In genomic region chr1:1943834-1944570, GRCh38 we compare ENCODE assay signal across 2 cellular contexts.
TF ChIP-seq lines count a peak whose summit lies in the region.

No MANE protein-coding gene starts in this region.

TF ChIP-seq in WTC11, 78 proteins besides CTCF, POLR2A, EP300 and RAD21 (continues in another document):
- TF ChIP-seq OVOL2 (CRISPR knock-in tag; IDR thresholded peaks at IDR 0.05; ENCODE audit: borderline replicate concordance) (no peak), MLX (CRISPR knock-in tag; IDR thresholded peaks at IDR 0.05) (no peak; the same call in 1 of the 2 replicates), ZNF317 (CRISPR knock-in tag; IDR thresholded peaks at IDR 0.05; ENCODE audit: borderline replicate concordance, low read depth) (no peak), ETV6 (CRISPR knock-in tag; IDR thresholded peaks at IDR 0.05) (0 out of 2 replicates have a peak, but pooled peaks have one; percentile 60), ATF6 (CRISPR knock-in tag; IDR thresholded peaks at IDR 0.05) (no peak), IRF2 (CRISPR knock-in tag; IDR thresholded peaks at IDR 0.05; ENCODE audit: borderline replicate concordance, low read depth) (no peak), ZNF532 (CRISPR knock-in tag; IDR thresholded peaks at IDR 0.05; ENCODE audit: borderline replicate concordance) (no peak), FOXP4 (CRISPR knock-in tag; IDR thresholded peaks at IDR 0.05) (peak; percentile 49; the same call in 1 of the 2 replicates), HMGXB4 (CRISPR knock-in tag; IDR thresholded peaks at IDR 0.05) (peak; percentile 94; the same call in 1 of the 2 replicates), E2F5 (CRISPR knock-in tag; IDR thresholded peaks at IDR 0.05) (0 out of 2 replicates have a peak, but pooled peaks have one; percentile 48), SP1 (CRISPR knock-in tag; conservative IDR thresholded peaks at IDR 0.05) (peak; percentile 40; the same call in 1 of the 2 replicates), NR2C2 (CRISPR knock-in tag; IDR thresholded peaks at IDR 0.05) (no peak)

TF ChIP-seq in HepG2, 621 proteins besides CTCF, POLR2A, EP300 and RAD21 (continues in another document):
- TF ChIP-seq CCAR2 (optimal IDR thresholded peaks at IDR 0.05; ENCODE audit: low read depth, low read length) (no peak), FLYWCH1 (CRISPR knock-in tag; IDR thresholded peaks at IDR 0.05) (no peak), ZNF282 (IDR thresholded peaks at IDR 0.05; ENCODE audit: partially characterized antibody) (no peak), PHF8 (CRISPR knock-in tag; IDR thresholded peaks at IDR 0.05) (peak; percentile 69), SP1 (IDR thresholded peaks at IDR 0.05) (no peak), SP1 (CRISPR knock-in tag; IDR thresholded peaks at IDR 0.05) (peak; percentile 70), ZNF350 (CRISPR knock-in tag; IDR thresholded peaks at IDR 0.05; ENCODE audit: borderline replicate concordance, low read depth) (no peak), MATR3 (CRISPR knock-in tag; IDR thresholded peaks at IDR 0.05) (no peak), NAIF1 (CRISPR knock-in tag; IDR thresholded peaks at IDR 0.05; ENCODE audit: borderline replicate concordance) (no peak), ZNF263 (CRISPR knock-in tag; IDR thresholded peaks at IDR 0.05) (no peak), ZKSCAN8 (CRISPR knock-in tag; IDR thresholded peaks at IDR 0.05; ENCODE audit: borderline replicate concordance) (0 out of 2 replicates have a peak, but pooled peaks have one; percentile 18), MED8 (CRISPR knock-in tag; IDR thresholded peaks at IDR 0.05; ENCODE audit: insufficient replicate concordance) (peak; percentile 52), MLXIP (CRISPR knock-in tag; IDR thresholded peaks at IDR 0.05; ENCODE audit: borderline replicate concordance) (no peak), JDP2 (CRISPR knock-in tag; IDR thresholded peaks at IDR 0.05; ENCODE audit: borderline replicate concordance) (no peak), ZNF446 (CRISPR knock-in tag; IDR thresholded peaks at IDR 0.05) (no peak), MEF2D (CRISPR knock-in tag; IDR thresholded peaks at IDR 0.05) (peak; percentile 70; the same call in 1 of the 2 replicates), ZNF644 (CRISPR knock-in tag; IDR thresholded peaks at IDR 0.05; ENCODE audit: low read depth) (no peak), MTF1 (CRISPR knock-in tag; IDR thresholded peaks at IDR 0.05) (no peak), SRY (CRISPR knock-in tag; IDR thresholded peaks at IDR 0.05) (peak; percentile 56), BRCA1 (CRISPR knock-in tag; IDR thresholded peaks at IDR 0.05) (no peak), ZNF12 (CRISPR knock-in tag; IDR thresholded peaks at IDR 0.05) (no peak; the same call in 1 of the 2 replicates), ZMYM3 (CRISPR knock-in tag; IDR thresholded peaks at IDR 0.05) (peak; percentile 68; the same call in 1 of the 2 replicates), ZNF326 (CRISPR knock-in tag; IDR thresholded peaks at IDR 0.05; ENCODE audit: borderline replicate concordance) (0 out of 2 replicates have a peak, but pooled peaks have one; percentile 46), NONO (IDR thresholded peaks at IDR 0.05) (no peak), NONO (CRISPR knock-in tag; conservative IDR thresholded peaks at IDR 0.05) (peak; percentile 76), PBX3 (CRISPR knock-in tag; IDR thresholded peaks at IDR 0.05; ENCODE audit: borderline replicate concordance) (no peak), ZFP1 (CRISPR knock-in tag; IDR thresholded peaks at IDR 0.05) (no peak), SIN3A (IDR thresholded peaks at IDR 0.05; ENCODE audit: borderline replicate concordance, low read depth, low read length) (peak; percentile 40; the same call in 1 of the 2 replicates), FOXP1 (IDR thresholded peaks at IDR 0.05) (no peak), FOXP1 (CRISPR knock-in tag; IDR thresholded peaks at IDR 0.05) (0 out of 2 replicates have a peak, but pooled peaks have one; percentile 13), ZNF563 (CRISPR knock-in tag; IDR thresholded peaks at IDR 0.05) (peak; percentile 18; the same call in 1 of the 2 replicates), RARA (CRISPR knock-in tag; IDR thresholded peaks at IDR 0.05) (peak; percentile 49), SRSF1 (optimal IDR thresholded peaks at IDR 0.05; ENCODE audit: low read depth, low read length) (peak; percentile 29), GABPA (IDR thresholded peaks at IDR 0.05; ENCODE audit: low read depth, low read length) (no peak), GABPA (CRISPR knock-in tag; IDR thresholded peaks at IDR 0.05; ENCODE audit: low read depth) (no peak), SNRNP70 (IDR thresholded peaks at IDR 0.05; ENCODE audit: low read depth, low read length) (no peak), HBP1 (CRISPR knock-in tag; IDR thresholded peaks at IDR 0.05; ENCODE audit: low read depth) (0 out of 2 replicates have a peak, but pooled peaks have one; percentile 30), ZBTB46 (CRISPR knock-in tag; IDR thresholded peaks at IDR 0.05; ENCODE audit: borderline replicate concordance) (no peak), HNRNPUL1 (IDR thresholded peaks at IDR 0.05; ENCODE audit: low read depth, low read length) (no peak), TCF7 (IDR thresholded peaks at IDR 0.05; ENCODE audit: low read depth) (no peak), GATAD2A (CRISPR knock-in tag; IDR thresholded peaks at IDR 0.05) (peak; percentile 80), ZHX1 (CRISPR knock-in tag; IDR thresholded peaks at IDR 0.05; ENCODE audit: low read depth) (peak; percentile 70; the same call in 1 of the 2 replicates), TP53 (CRISPR knock-in tag; conservative IDR thresholded peaks at IDR 0.05) (no peak), ZIK1 (CRISPR knock-in tag; IDR thresholded peaks at IDR 0.05; ENCODE audit: borderline replicate concordance, low read depth) (peak; percentile 42; the same call in 1 of the 2 replicates), HINFP (CRISPR knock-in tag; IDR thresholded peaks at IDR 0.05; ENCODE audit: low read depth) (peak; percentile 49; the same call in 1 of the 2 replicates), ZNF225 (CRISPR knock-in tag; IDR thresholded peaks at IDR 0.05) (no peak), MED1 (CRISPR knock-in tag; IDR thresholded peaks at IDR 0.05) (no peak; the same call in 1 of the 2 replicates), ZFP90 (CRISPR knock-in tag; IDR thresholded peaks at IDR 0.05; ENCODE audit: borderline replicate concordance) (no peak), ZMYM4 (CRISPR knock-in tag; IDR thresholded peaks at IDR 0.05) (no peak), ZNF589 (CRISPR knock-in tag; conservative IDR thresholded peaks at IDR 0.05) (no peak), PRDM10 (CRISPR knock-in tag; IDR thresholded peaks at IDR 0.05; ENCODE audit: low read depth) (peak; percentile 73; the same call in 1 of the 2 replicates), ZNF10 (CRISPR knock-in tag; IDR thresholded peaks at IDR 0.05; ENCODE audit: borderline replicate concordance, low read depth) (no peak)
